ENCODE assay signal across 26 cellular contexts in genomic region chr14:91274796-91275195, GRCh38. TPM values are rescaled to one million over a fixed set of nuclear protein-coding genes. Genes with fewer than 3 reads are reported as not detected.
DNase-seq lines count a peak whose midpoint lies in the region; ATAC-seq and TF ChIP-seq lines count a peak whose summit lies in the region.
"Had no signal": no experiment of that assay in that cellular context is flagged by ENCODE, and none has a peak within 500 bp of the region (broad histone marks: within the 10 kb centered on the region; RNA-seq: fewer than 3 reads in every experiment).

No MANE protein-coding gene starts in this region.

- H3K27me3 ChIP-seq in tibial nerve, result no peaks in the 10 kb centered on the region
- H3K27me3 ChIP-seq: BLaER1, esophagus muscularis mucosa, tibial artery had no signal

- no peaks in the 10 kb centered on the region for H3K36me3 ChIP-seq in tibial nerve
- H3K36me3 ChIP-seq: tibial artery had no signal

- no peak for DNase-seq in activated naive CD4-positive, alpha-beta T cell treated with anti-CD3 and anti-CD28 coated beads for 36 hours
- DNase-seq in activated naive CD4-positive, alpha-beta T cell treated with anti-CD3 and anti-CD28 coated beads, Interleukin-2, amount 10 ng/mL, durations not matched to agents 7 days and 5 days, result no peak
- no peak for DNase-seq in activated B cell treated with CpG ODN at 0.5 μM for 24 hours
- no peak for DNase-seq in immature natural killer cell
- DNase-seq in stimulated activated naive B cell treated with anti-CD40 and anti-IgM and Interleukin-4, amounts not matched to agents 10 μg/mL and 1 μg/mL and 100 μg/mL, for 72 hours, result no peak
- DNase-seq in HuH-7.5 (ENCODE audit: low spot score), result no peak
- no peak for DNase-seq in tibial nerve (ENCODE audit: low spot score in 2 of 2)
- DNase-seq: ACHN; activated CD4-positive, alpha-beta T cell treated with anti-CD3 and anti-CD28 coated beads, Interleukin-2, amount 50 U/mL, for 48 hours; central memory CD4-positive, alpha-beta T cell; DND-41; endodermal cell; foreskin melanocyte; NCI-H1092; NCI-H2171 treated with DMSO at 0.1 percent for 48 hours; NCI-H524; NK-92 treated with Interleukin-12 subunit alpha and Interleukin-12 subunit beta, amount 100 ng/mL, for 24 hours; nucleus accumbens; SHP77 treated with DMSO at 0.1 percent for 48 hours; T1000; tibial artery had no signal

- H3K27me3 Mint-ChIP-seq in activated naive CD4-positive, alpha-beta T cell treated with anti-CD3 and anti-CD28 coated beads for 36 hours (ENCODE audit: low read depth), result no peaks in the 10 kb centered on the region
- H3K27me3 Mint-ChIP-seq in activated naive CD4-positive, alpha-beta T cell treated with anti-CD3 and anti-CD28 coated beads, Interleukin-2, amount 10 ng/mL, durations not matched to agents 7 days and 5 days, result no peaks in the 10 kb centered on the region
- no peaks in the 10 kb centered on the region for H3K27me3 Mint-ChIP-seq in activated B cell treated with CpG ODN at 0.5 μM for 24 hours
- peaks cover 7 to 24% (median 12%) of the 10 kb centered on the region in 3 donors for H3K27me3 Mint-ChIP-seq in immature natural killer cell (ENCODE audit: low read depth in 3 of 3)
- no peaks in the 10 kb centered on the region for H3K27me3 Mint-ChIP-seq in stimulated activated naive B cell treated with anti-CD40 and anti-IgM and Interleukin-4, amounts not matched to agents 10 μg/mL and 1 μg/mL and 100 μg/mL, for 72 hours
- H3K27me3 Mint-ChIP-seq: memory B cell had no signal

- no peak overlapping the region for H3K4me3 ChIP-seq in tibial nerve
- H3K4me3 ChIP-seq: BLaER1, esophagus muscularis mucosa, HAP-1, tibial artery had no signal

- no peak for ATAC-seq in activated B cell treated with CpG ODN at 0.5 μM for 24 hours (ENCODE audit: low read depth)
- no peak for ATAC-seq in stimulated activated naive B cell treated with anti-CD40 and anti-IgM and Interleukin-4, amounts not matched to agents 10 μg/mL and 1 μg/mL and 100 μg/mL, for 72 hours (replicated peaks)
- ATAC-seq: Panc1 had no signal

- CTCF ChIA-PET in activated naive CD4-positive, alpha-beta T cell treated with anti-CD3 and anti-CD28 coated beads for 36 hours (lab: Charles Lee), result interaction anchor here (0.9 to 5.8 kb wide), 3 partner anchors 14 to 97 kb away, joined by 3 to 34 read pairs (median 4); no protein-coding TSS in a partner anchor
- CTCF ChIA-PET in activated naive CD4-positive, alpha-beta T cell treated with anti-CD3 and anti-CD28 coated beads, Interleukin-2, amount 10 ng/mL, durations not matched to agents 7 days and 5 days (lab: Charles Lee), result interaction anchor here (1.7 kb wide), 1 partner anchor 11 kb away, joined by 7 read pairs; no protein-coding TSS in a partner anchor
- CTCF ChIA-PET in activated B cell treated with CpG ODN at 0.5 μM for 24 hours (lab: Charles Lee), result interaction anchor here (0.7 kb wide), 1 partner anchor 98 kb away, joined by 3 read pairs; no protein-coding TSS in a partner anchor

- H3K27ac ChIP-seq in tibial nerve, result no peak overlapping the region
- H3K27ac ChIP-seq: BLaER1, esophagus muscularis mucosa, tibial artery had no signal

- TF ChIP-seq CTCF in activated B cell treated with CpG ODN at 0.5 μM for 24 hours (IDR thresholded peaks at IDR 0.05) (no peak), tibial nerve (IDR thresholded peaks at IDR 0.05) (no peak)

- WGBS in tibial nerve, 2 donors, result 88% methylated on average over 9 of the region's 9 CpGs

- H3K4me3 Mint-ChIP-seq in activated naive CD4-positive, alpha-beta T cell treated with anti-CD3 and anti-CD28 coated beads for 36 hours, result no peak overlapping the region
- no peak overlapping the region for H3K4me3 Mint-ChIP-seq in activated naive CD4-positive, alpha-beta T cell treated with anti-CD3 and anti-CD28 coated beads, Interleukin-2, amount 10 ng/mL, durations not matched to agents 7 days and 5 days
- no peak overlapping the region for H3K4me3 Mint-ChIP-seq in activated B cell treated with CpG ODN at 0.5 μM for 24 hours
- H3K4me3 Mint-ChIP-seq in immature natural killer cell, result no peak overlapping the region
- no peak overlapping the region for H3K4me3 Mint-ChIP-seq in stimulated activated naive B cell treated with anti-CD40 and anti-IgM and Interleukin-4, amounts not matched to agents 10 μg/mL and 1 μg/mL and 100 μg/mL, for 72 hours
- H3K4me3 Mint-ChIP-seq: endodermal cell, memory B cell had no signal

- H3K36me3 Mint-ChIP-seq in activated naive CD4-positive, alpha-beta T cell treated with anti-CD3 and anti-CD28 coated beads for 36 hours (ENCODE audit: low read depth), result peaks cover 24% of the 10 kb centered on the region
- peaks cover 48% of the 10 kb centered on the region for H3K36me3 Mint-ChIP-seq in activated naive CD4-positive, alpha-beta T cell treated with anti-CD3 and anti-CD28 coated beads, Interleukin-2, amount 10 ng/mL, durations not matched to agents 7 days and 5 days
- H3K36me3 Mint-ChIP-seq in activated B cell treated with CpG ODN at 0.5 μM for 24 hours (ENCODE audit: low read depth) (peaks cover 81% of the 10 kb centered on the region), immature natural killer cell (peaks cover 3 to 42% (median 19%) of the 10 kb centered on the region in 3 donors)
- H3K36me3 Mint-ChIP-seq in stimulated activated naive B cell treated with anti-CD40 and anti-IgM and Interleukin-4, amounts not matched to agents 10 μg/mL and 1 μg/mL and 100 μg/mL, for 72 hours, result peaks cover 39 to 44% of the 10 kb centered on the region in 2 donors

- no peaks in the 10 kb centered on the region for H3K9me3 Mint-ChIP-seq in activated naive CD4-positive, alpha-beta T cell treated with anti-CD3 and anti-CD28 coated beads for 36 hours
- no peaks in the 10 kb centered on the region for H3K9me3 Mint-ChIP-seq in activated naive CD4-positive, alpha-beta T cell treated with anti-CD3 and anti-CD28 coated beads, Interleukin-2, amount 10 ng/mL, durations not matched to agents 7 days and 5 days
- no peaks in the 10 kb centered on the region for H3K9me3 Mint-ChIP-seq in activated B cell treated with CpG ODN at 0.5 μM for 24 hours
- no peaks in the 10 kb centered on the region for H3K9me3 Mint-ChIP-seq in immature natural killer cell
- no peaks in the 10 kb centered on the region for H3K9me3 Mint-ChIP-seq in stimulated activated naive B cell treated with anti-CD40 and anti-IgM and Interleukin-4, amounts not matched to agents 10 μg/mL and 1 μg/mL and 100 μg/mL, for 72 hours
- H3K9me3 Mint-ChIP-seq: endodermal cell, memory B cell had no signal

- intact Hi-C loops in activated naive CD4-positive, alpha-beta T cell treated with anti-CD3 and anti-CD28 coated beads for 36 hours (cut with micrococcal nuclease), result no loop called here
- intact Hi-C loops in activated B cell treated with CpG ODN at 0.5 μM for 24 hours (cut with micrococcal nuclease), result no loop called here

- POLR2A ChIA-PET in activated B cell treated with CpG ODN at 0.5 μM for 24 hours (lab: Charles Lee), result no interaction called here

- peak overlapping the region; percentile 41 for H3K27ac Mint-ChIP-seq in activated naive CD4-positive, alpha-beta T cell treated with anti-CD3 and anti-CD28 coated beads for 36 hours
- H3K27ac Mint-ChIP-seq in activated naive CD4-positive, alpha-beta T cell treated with anti-CD3 and anti-CD28 coated beads, Interleukin-2, amount 10 ng/mL, durations not matched to agents 7 days and 5 days, result no peak overlapping the region
- H3K27ac Mint-ChIP-seq in activated B cell treated with CpG ODN at 0.5 μM for 24 hours (peak overlapping the region; percentile 30), immature natural killer cell (peak overlapping the region; percentile 28 to 69 (median 48))
- peak overlapping the region; percentile 57 for H3K27ac Mint-ChIP-seq in stimulated activated naive B cell treated with anti-CD40 and anti-IgM and Interleukin-4, amounts not matched to agents 10 μg/mL and 1 μg/mL and 100 μg/mL, for 72 hours
- H3K27ac Mint-ChIP-seq: endodermal cell, memory B cell had no signal

- no peaks in the 10 kb centered on the region for H3K9me3 ChIP-seq in tibial nerve
- H3K9me3 ChIP-seq: BLaER1, esophagus muscularis mucosa, HAP-1, tibial artery had no signal

- TF ChIP-seq EP300 in tibial nerve (IDR thresholded peaks at IDR 0.05), result no peak

- TF ChIP-seq POLR2A in tibial nerve (IDR thresholded peaks at IDR 0.05), result no peak

- no peaks in the 10 kb centered on the region for H3K4me1 Mint-ChIP-seq in activated naive CD4-positive, alpha-beta T cell treated with anti-CD3 and anti-CD28 coated beads for 36 hours (ENCODE audit: low read depth)
- H3K4me1 Mint-ChIP-seq in activated naive CD4-positive, alpha-beta T cell treated with anti-CD3 and anti-CD28 coated beads, Interleukin-2, amount 10 ng/mL, durations not matched to agents 7 days and 5 days, result peaks cover 2% of the 10 kb centered on the region
- H3K4me1 Mint-ChIP-seq in activated B cell treated with CpG ODN at 0.5 μM for 24 hours (no peaks in the 10 kb centered on the region), immature natural killer cell (peaks cover 3 to 10% of the 10 kb centered on the region in 2 donors)
- no peaks in the 10 kb centered on the region for H3K4me1 Mint-ChIP-seq in stimulated activated naive B cell treated with anti-CD40 and anti-IgM and Interleukin-4, amounts not matched to agents 10 μg/mL and 1 μg/mL and 100 μg/mL, for 72 hours
- H3K4me1 Mint-ChIP-seq: endodermal cell, memory B cell had no signal

- H3K4me1 ChIP-seq in tibial nerve, result peaks cover 0 to 3% (median 0%) of the 10 kb centered on the region in 4 donors
- H3K4me1 ChIP-seq: HAP-1 had no signal

RNA-seq across cellular contexts. Expression of gene GPR68, which starts 30.3 kb away (rescaled TPM):
- 1 to 10 TPM; 1.2 to 1.3 TPM for total RNA-seq in activated naive CD4-positive, alpha-beta T cell treated with anti-CD3 and anti-CD28 coated beads for 36 hours
- 1.4 and 1.8 TPM in 2 replicates for total RNA-seq in activated B cell treated with CpG ODN at 0.5 μM for 24 hours
- 10 to 100 TPM; 19.0 to 40.4 (median 22.4) TPM for polyA plus RNA-seq in immature natural killer cell
- total RNA-seq in tibial nerve, result 1 to 10 TPM in 1 of 4 donors, under 1 TPM in 3; 0.21 to 4.1 (median 0.52) TPM
